In the genomic region with DNA sequence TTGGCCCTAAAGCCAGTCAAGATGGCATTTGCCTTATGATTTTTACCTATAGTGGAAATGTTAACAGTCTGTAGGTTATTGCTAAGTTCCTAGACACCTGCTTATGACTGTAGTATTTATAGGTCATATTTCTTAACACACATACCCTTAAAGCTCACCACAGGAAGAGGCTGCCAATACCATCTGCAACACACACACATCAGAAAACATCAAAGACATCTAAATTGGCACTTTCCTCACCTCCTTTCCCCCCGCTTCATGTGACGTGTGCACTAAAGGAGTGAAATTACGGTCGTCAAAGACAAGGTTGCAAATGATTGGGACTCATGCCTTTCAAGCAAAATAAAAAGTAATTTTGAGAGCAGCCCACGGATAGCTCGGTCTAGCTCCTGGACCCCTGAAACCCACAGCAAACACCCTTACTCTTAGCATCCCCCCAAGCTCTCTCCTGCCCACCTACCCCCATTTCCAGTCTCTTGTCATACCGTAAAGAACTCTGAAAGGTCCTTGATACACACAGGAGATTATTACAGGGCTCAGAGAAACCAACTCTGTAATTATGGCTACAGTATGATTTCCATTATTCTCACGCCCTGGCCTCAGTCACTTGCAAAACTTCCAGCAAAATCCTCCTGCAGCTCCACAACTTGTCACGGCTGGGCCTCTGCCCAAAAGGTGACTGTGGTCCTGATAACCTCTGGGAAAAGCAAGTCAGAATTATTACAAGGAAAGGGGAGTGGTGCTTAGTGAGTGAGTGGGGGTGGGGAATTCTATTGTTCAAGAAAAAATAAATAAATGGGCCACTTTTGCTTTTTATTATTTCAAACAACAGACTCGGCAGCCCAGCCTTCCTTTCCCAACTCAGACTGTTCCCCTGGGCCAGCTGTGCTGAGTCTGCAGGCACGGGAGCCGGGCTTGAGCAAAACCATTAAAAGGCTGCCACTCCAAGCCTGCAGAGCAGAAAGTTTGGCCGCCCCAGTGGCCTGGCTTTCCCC, we compare ENCODE assay signal across 11 cellular contexts.
DNase-seq lines count a peak whose midpoint lies in the region; ATAC-seq and TF ChIP-seq lines count a peak whose summit lies in the region.
"Had no signal": no experiment of that assay in that cellular context is flagged by ENCODE, and none has a peak within 500 bp of the region (broad histone marks: within the 10 kb centered on the region; RNA-seq: fewer than 3 reads in every experiment).

No MANE protein-coding gene starts in this region.

- H3K4me3 ChIP-seq in Jurkat, Clone E6-1 (ENCODE audit: low read length): no peak overlapping the region
- H3K4me3 ChIP-seq in fibroblast of the aortic adventitia (ENCODE audit: low read depth, low read length): no peak overlapping the region
- H3K4me3 ChIP-seq: SJSA1 had no signal

- H3K4me3 Mint-ChIP-seq in activated CD4-positive, alpha-beta memory T cell treated with anti-CD3 and anti-CD28 coated beads for 36 hours: no peak overlapping the region
- no peak overlapping the region for H3K4me3 Mint-ChIP-seq in stimulated activated memory B cell treated with anti-CD40 and anti-IgM and Interleukin-4, amounts not matched to agents 10 μg/mL and 1 μg/mL and 100 μg/mL, for 72 hours

- no peak for TF ChIP-seq CTCF in fibroblast of the aortic adventitia (IDR thresholded peaks at IDR 0.05; ENCODE audit: insufficient read depth, low read length)

- POLR2A ChIA-PET in activated CD4-positive, alpha-beta memory T cell treated with anti-CD3 and anti-CD28 coated beads for 36 hours (lab: Charles Lee): no interaction called here

- CTCF ChIA-PET in activated CD4-positive, alpha-beta memory T cell treated with anti-CD3 and anti-CD28 coated beads for 36 hours (lab: Charles Lee): interaction anchor here (0.6 to 1.4 kb wide), 2 partner anchors 94 to 1425 kb away, joined by 3 read pairs; no protein-coding TSS in a partner anchor

- DNase-seq in Jurkat, Clone E6-1 (ENCODE audit: low read depth, low spot score): peak; percentile 92
- DNase-seq in activated CD4-positive, alpha-beta memory T cell treated with anti-CD3 and anti-CD28 coated beads for 36 hours: peak; percentile 59
- DNase-seq in fibroblast of the aortic adventitia (ENCODE audit: low read depth) (peak; percentile 96), sciatic nerve (ENCODE audit: low spot score) (peak; percentile 61), germinal center (ENCODE audit: low spot score) (no peak), NK-92 (lab: John Stamatoyannopoulos, UW; ENCODE audit: unreplicated experiment) (no peak), NCI-H1694 (lab: John Stamatoyannopoulos, UW) (no peak)
- DNase-seq: NCI-H2107 had no signal

- H3K4me1 Mint-ChIP-seq in activated CD4-positive, alpha-beta memory T cell treated with anti-CD3 and anti-CD28 coated beads for 36 hours (ENCODE audit: low read depth): peaks cover 23% of the 10 kb centered on the region
- H3K4me1 Mint-ChIP-seq in stimulated activated memory B cell treated with anti-CD40 and anti-IgM and Interleukin-4, amounts not matched to agents 10 μg/mL and 1 μg/mL and 100 μg/mL, for 72 hours: no peaks in the 10 kb centered on the region

- peak; percentile 55 for ATAC-seq in sciatic nerve
- ATAC-seq in stimulated activated memory B cell treated with anti-CD40 and anti-IgM and Interleukin-4, amounts not matched to agents 10 μg/mL and 1 μg/mL and 100 μg/mL, for 72 hours: no peak
- ATAC-seq: HCT116 had no signal

- H3K27me3 Mint-ChIP-seq in activated CD4-positive, alpha-beta memory T cell treated with anti-CD3 and anti-CD28 coated beads for 36 hours: no peaks in the 10 kb centered on the region
- H3K27me3 Mint-ChIP-seq in stimulated activated memory B cell treated with anti-CD40 and anti-IgM and Interleukin-4, amounts not matched to agents 10 μg/mL and 1 μg/mL and 100 μg/mL, for 72 hours: no peaks in the 10 kb centered on the region

- intact Hi-C loops in activated CD4-positive, alpha-beta memory T cell treated with anti-CD3 and anti-CD28 coated beads for 36 hours (cut with micrococcal nuclease): loop anchor here (1.0 kb wide), 2 partner anchors 12 to 55 kb away; no protein-coding TSS in a partner anchor
- intact Hi-C loops in sciatic nerve (cut with DNase I): no loop called here

- H3K27ac Mint-ChIP-seq in activated CD4-positive, alpha-beta memory T cell treated with anti-CD3 and anti-CD28 coated beads for 36 hours: peak overlapping the region; percentile 35
- H3K27ac Mint-ChIP-seq in stimulated activated memory B cell treated with anti-CD40 and anti-IgM and Interleukin-4, amounts not matched to agents 10 μg/mL and 1 μg/mL and 100 μg/mL, for 72 hours: no peak overlapping the region

- no peaks in the 10 kb centered on the region for H3K36me3 Mint-ChIP-seq in activated CD4-positive, alpha-beta memory T cell treated with anti-CD3 and anti-CD28 coated beads for 36 hours
- no peaks in the 10 kb centered on the region for H3K36me3 Mint-ChIP-seq in stimulated activated memory B cell treated with anti-CD40 and anti-IgM and Interleukin-4, amounts not matched to agents 10 μg/mL and 1 μg/mL and 100 μg/mL, for 72 hours

- no peaks in the 10 kb centered on the region for H3K9me3 Mint-ChIP-seq in activated CD4-positive, alpha-beta memory T cell treated with anti-CD3 and anti-CD28 coated beads for 36 hours
- H3K9me3 Mint-ChIP-seq in stimulated activated memory B cell treated with anti-CD40 and anti-IgM and Interleukin-4, amounts not matched to agents 10 μg/mL and 1 μg/mL and 100 μg/mL, for 72 hours: no peaks in the 10 kb centered on the region

Comparison
In these comparisons a context has a peak if more than half of its experiments do, and no peak if none do; other contexts are left out.
1. DNase-seq: peak in Jurkat, Clone E6-1 (single experiment), activated CD4-positive, alpha-beta memory T cell treated with anti-CD3 and anti-CD28 coated beads for 36 hours (single experiment), fibroblast of the aortic adventitia (single experiment) and sciatic nerve (single experiment); none in germinal center (single experiment), NK-92 (single experiment) and NCI-H1694 (single experiment).